14 cellular contexts compared by ENCODE assay signal in genomic region chr12:117052386-117053049, GRCh38. TPM values are rescaled to one million over a fixed set of nuclear protein-coding genes. Genes with fewer than 3 reads are reported as not detected.
A peak's percentile ranks its signal among the peaks of the same experiment; 100 is the strongest.
DNase-seq lines count a peak whose midpoint lies in the region; ATAC-seq, FAIRE-seq and TF ChIP-seq lines count a peak whose summit lies in the region.
"Had no signal": no experiment of that assay in that cellular context is flagged by ENCODE, and none has a peak within 500 bp of the region (broad histone marks: within the 10 kb centered on the region; RNA-seq: fewer than 3 reads in every experiment).

No MANE protein-coding gene starts in this region.

- TF ChIP-seq POLR2A in GM12891 (IDR thresholded peaks at IDR 0.05; ENCODE audit: low read depth, low read length) = no peak

- intact Hi-C loops in left ventricle myocardium inferior (cut with micrococcal nuclease) = no loop called here

- DNase-seq in GM12891 (ENCODE audit: insufficient read length, low spot score) = no peak
- DNase-seq in NCI-H510A (lab: John Stamatoyannopoulos, UW) = peak; percentile 46
- DNase-seq in left ventricle myocardium inferior = no peak
- no peak for DNase-seq in activated CD4-positive, CD25-positive, alpha-beta regulatory T cell (lab: John Stamatoyannopoulos, UW)
- no peak for DNase-seq in mesenteric fat pad (ENCODE audit: low spot score)
- no peak for DNase-seq in OCI-M1 (lab: John Stamatoyannopoulos, UW)
- no peak for DNase-seq in HTR-8/SVneo (ENCODE audit: insufficient read length, low spot score)
- DNase-seq: NCI-H226; stimulated activated CD4-positive, alpha-beta T cell treated with anti-CD3 and anti-CD28 coated beads, Interleukin-12 subunit alpha, Interleukin-12 subunit beta, amount 100 ng/mL, for 4 hours; stimulated activated CD8-positive, alpha-beta memory T cell treated with anti-CD3 and anti-CD28 coated beads, Interleukin-4, amount 100 ng/mL, for 48 hours had no signal

- H3K36me3 ChIP-seq in left ventricle myocardium inferior = no peaks in the 10 kb centered on the region
- H3K36me3 ChIP-seq: breast epithelium, vagina had no signal

- H3K4me1 ChIP-seq in left ventricle myocardium inferior = peaks cover 68% of the 10 kb centered on the region
- H3K4me1 ChIP-seq: breast epithelium, vagina had no signal

- TF ChIP-seq CTCF in left ventricle myocardium inferior (IDR thresholded peaks at IDR 0.05; ENCODE audit: borderline replicate concordance) = no peak

- H3K27me3 ChIP-seq in left ventricle myocardium inferior (ENCODE audit: low read depth) = no peaks in the 10 kb centered on the region
- H3K27me3 ChIP-seq: breast epithelium, vagina had no signal

- ATAC-seq in GM21825 (IDR thresholded peaks at IDR 0.05; ENCODE audit: unreplicated experiment) = peak; percentile 46

- peak overlapping the region; percentile 36 for H3K4me3 ChIP-seq in left ventricle myocardium inferior
- H3K4me3 ChIP-seq: breast epithelium, vagina had no signal

- FAIRE-seq in GM12891 (lab: Jason Lieb, UNC) (no peak), HTR-8/SVneo (lab: Jason Lieb, UNC) (no peak)
- FAIRE-seq: islet of Langerhans had no signal

- peak overlapping the region; percentile 95 for H3K27ac ChIP-seq in left ventricle myocardium inferior (replicated peaks)
- H3K27ac ChIP-seq: breast epithelium, vagina had no signal

- no peaks in the 10 kb centered on the region for H3K9me3 ChIP-seq in left ventricle myocardium inferior (replicated peaks)
- H3K9me3 ChIP-seq: breast epithelium, vagina had no signal

TF ChIP-seq in GM12891, 5 proteins besides CTCF, POLR2A, EP300 and RAD21:
- TF ChIP-seq TAF1 (IDR thresholded peaks at IDR 0.05; ENCODE audit: low read depth, low read length) = no peak
- peak; percentile 35; the same call in 1 of the 2 replicates for TF ChIP-seq POU2F2 (IDR thresholded peaks at IDR 0.05; ENCODE audit: low read depth, low read length)
- no peak for TF ChIP-seq POLR2AphosphoS5 (IDR thresholded peaks at IDR 0.05; ENCODE audit: low read depth, low read length)

RNA-seq across cellular contexts. Expression of gene TESC, which starts 46.7 kb away (rescaled TPM):
- polyA plus RNA-seq in GM12891 (2012; ENCODE audit: low read depth, missing spikeins) = 12.6 TPM
- total RNA-seq in left ventricle myocardium inferior (92.1 TPM), mesenteric fat pad (3.8 TPM)

Comparison
In these comparisons a context has a peak if more than half of its experiments do, and no peak if none do; other contexts are left out.
1. RNA of gene TESC, which starts 46.7 kb away (total RNA-seq): 92.1 TPM in left ventricle myocardium inferior (single experiment); 3.8 TPM in mesenteric fat pad (single experiment); every median in the first group is over 10 times any median in the second.